ENCODE assay signal across 9 cellular contexts in the genomic region with DNA sequence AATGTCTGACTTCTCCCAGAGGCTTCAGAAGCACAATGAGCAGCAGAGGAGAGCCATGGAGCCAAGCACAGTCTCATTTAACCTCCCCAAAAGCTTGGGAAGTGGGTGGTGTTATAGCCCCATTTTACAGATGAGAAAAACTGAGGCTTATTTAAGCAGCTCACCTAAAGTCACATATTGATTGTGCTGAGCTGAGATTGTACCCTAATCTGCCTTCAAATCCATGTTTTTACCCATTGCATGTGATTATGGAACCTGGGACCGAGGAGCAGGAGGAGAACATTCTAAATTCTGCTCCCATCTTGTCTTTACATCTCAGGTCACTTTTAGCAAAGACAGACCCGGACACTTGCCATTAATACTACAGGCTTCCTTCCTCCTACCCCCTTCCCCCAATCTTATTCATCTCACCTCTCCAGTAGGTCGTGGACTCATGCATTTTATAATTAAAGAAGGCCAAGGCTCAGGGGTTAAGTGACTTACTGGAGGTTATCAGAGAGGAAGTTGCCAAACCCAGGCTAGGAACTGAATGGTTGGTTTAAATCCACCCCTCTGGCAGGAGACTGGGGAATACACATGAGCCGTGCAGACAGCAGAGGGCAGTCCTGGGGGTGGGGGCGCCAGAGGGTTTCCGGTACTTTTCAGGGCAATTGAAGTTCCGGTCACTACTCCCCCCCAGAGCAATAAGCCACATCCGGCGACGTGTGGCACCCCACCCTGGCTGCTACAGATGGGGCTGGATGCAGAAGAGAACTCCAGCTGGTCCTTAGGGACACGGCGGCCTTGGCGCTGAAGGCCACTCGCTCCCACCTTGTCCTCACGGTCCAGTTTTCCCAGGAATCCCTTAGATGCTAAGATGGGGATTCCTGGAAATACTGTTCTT. TPM values are rescaled to one million over a fixed set of nuclear protein-coding genes. Genes with fewer than 3 reads are reported as not detected.
DNase-seq lines count a peak whose midpoint lies in the region; ATAC-seq and TF ChIP-seq lines count a peak whose summit lies in the region.
"Had no signal": no experiment of that assay in that cellular context is flagged by ENCODE, and none has a peak within 500 bp of the region (broad histone marks: within the 10 kb centered on the region; RNA-seq: fewer than 3 reads in every experiment).

No MANE protein-coding gene starts in this region.

- H3K4me1 ChIP-seq in endodermal cell (ENCODE audit: control insufficient read depth, insufficient read depth, low read length) (no peaks in the 10 kb centered on the region), muscle layer of duodenum (ENCODE audit: control insufficient read depth in 1 of 2, insufficient read depth in 2 of 2, low read length in 2 of 2) (peaks cover 0 to 21% of the 10 kb centered on the region in 2 donors)

- H3K36me3 ChIP-seq in endodermal cell (ENCODE audit: control insufficient read depth, insufficient read depth, low read length) (no peaks in the 10 kb centered on the region), muscle layer of duodenum (ENCODE audit: control insufficient read depth in 1 of 2, insufficient read depth in 2 of 2, low read length in 2 of 2) (peaks cover 15 to 42% of the 10 kb centered on the region in 2 donors)

- H3K9ac ChIP-seq in endodermal cell (ENCODE audit: extremely low read depth, low read length, poor library complexity, severe bottlenecking): no peak overlapping the region

- H3K9me3 Mint-ChIP-seq in endodermal cell: no peaks in the 10 kb centered on the region

- no peak overlapping the region for H3K4me3 Mint-ChIP-seq in endodermal cell

- peaks cover 20% of the 10 kb centered on the region for H3K4me1 Mint-ChIP-seq in endodermal cell

- H3K27ac ChIP-seq in endodermal cell (ENCODE audit: low read depth, low read length) (no peak overlapping the region), muscle layer of duodenum (ENCODE audit: low read length) (peak overlapping the region; percentile 68)

- H3K27me3 Mint-ChIP-seq in endodermal cell (ENCODE audit: insufficient read depth): no peaks in the 10 kb centered on the region

- no peaks in the 10 kb centered on the region for H3K36me3 Mint-ChIP-seq in endodermal cell (ENCODE audit: low read depth)

- peak; percentile 83 to 89 for DNase-seq in AML-193 (lab: John Stamatoyannopoulos, UW)
- peak; percentile 82 to 84 for DNase-seq in NOMO-1 (lab: John Stamatoyannopoulos, UW; ENCODE audit: unreplicated experiment in 2 of 2)
- DNase-seq in endodermal cell: peak; percentile 87
- DNase-seq in HK-2 (ENCODE audit: unreplicated experiment): no peak
- no peak for DNase-seq in NCI-H510A (lab: John Stamatoyannopoulos, UW)
- DNase-seq in NK-92 treated with Interleukin-12 subunit alpha and Interleukin-12 subunit beta, amount 100 ng/mL, for 24 hours (lab: John Stamatoyannopoulos, UW): no peak

- ATAC-seq in HG02981 (IDR thresholded peaks at IDR 0.05; ENCODE audit: unreplicated experiment): no peak

- no peaks in the 10 kb centered on the region for H3K9me3 ChIP-seq in endodermal cell (ENCODE audit: control insufficient read depth, low read length)
- H3K9me3 ChIP-seq in muscle layer of duodenum (ENCODE audit: control insufficient read depth in 1 of 2, low read length in 2 of 2): no peaks in the 10 kb centered on the region

- H3K27ac Mint-ChIP-seq in endodermal cell: peak overlapping the region; percentile 76

- no peak overlapping the region for H3K4me3 ChIP-seq in endodermal cell (ENCODE audit: low read length)
- no peak overlapping the region for H3K4me3 ChIP-seq in muscle layer of duodenum (ENCODE audit: low read depth in 1 of 2, low read length in 2 of 2)

- 70 to 81% methylated on average over 9 to 15 of the region's 15 CpGs for WGBS in endodermal cell (ENCODE audit: insufficient coverage in 1 of 2, insufficient read length in 1 of 2), 2 experiments

- H3K27me3 ChIP-seq in endodermal cell (ENCODE audit: control insufficient read depth, insufficient read depth, low read length, poor library complexity, severe bottlenecking): no peaks in the 10 kb centered on the region
- no peaks in the 10 kb centered on the region for H3K27me3 ChIP-seq in muscle layer of duodenum (ENCODE audit: low read depth, low read length)

- peak; percentile 67 for TF ChIP-seq CTCF in endodermal cell (conservative IDR thresholded peaks at IDR 0.05)

RNA-seq across cellular contexts. Expression of gene IL17B, which starts 51.0 kb away (rescaled TPM):
- total RNA-seq in endodermal cell: not detected
- polyA plus RNA-seq in endodermal cell (2013, experiment 1 of 2): not detected
- polyA plus RNA-seq in endodermal cell (2013, experiment 2 of 2): not detected
- polyA plus RNA-seq: neural cell had no signal

Comparison
In these comparisons a context has a peak if more than half of its experiments do, and no peak if none do; other contexts are left out.
1. DNase-seq: peak in AML-193 (2 of 2), NOMO-1 (2 of 2) and endodermal cell (single experiment); none in HK-2 (single experiment), NCI-H510A (single experiment) and NK-92 treated with Interleukin-12 subunit alpha and Interleukin-12 subunit beta, amount 100 ng/mL, for 24 hours (single experiment).